ENCODE assay signal across 36 cellular contexts in the genomic region with DNA sequence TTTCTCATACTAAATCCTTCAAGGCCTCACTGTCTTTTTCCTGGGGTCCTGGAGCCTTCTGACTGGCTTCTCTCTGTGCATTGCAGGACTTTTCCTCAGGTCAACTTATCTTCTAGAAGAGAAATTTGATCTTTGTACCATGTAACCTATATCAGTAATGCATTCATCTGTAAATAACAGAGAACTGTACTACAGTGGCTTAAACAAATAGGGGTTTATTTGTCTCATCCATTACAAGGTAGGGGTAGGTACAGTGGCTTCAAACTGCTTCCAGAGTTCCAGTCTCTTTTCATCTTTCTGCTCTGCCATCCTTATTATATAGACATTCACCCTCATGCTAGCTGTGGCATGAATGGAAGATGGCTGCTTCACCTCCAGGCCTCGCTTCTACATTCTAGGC.
"Had no signal": no experiment of that assay in that cellular context is flagged by ENCODE, and none has a peak within 500 bp of the region (broad histone marks: within the 10 kb centered on the region; RNA-seq: fewer than 3 reads in every experiment).

No MANE protein-coding gene starts in this region.

- H3K36me3 ChIP-seq: MG63 had no signal

- H3K27ac ChIP-seq: KMS-11 had no signal

- H3K4me3 ChIP-seq: MG63 had no signal

- H3K27me3 ChIP-seq: MG63 had no signal

- H3K9ac ChIP-seq: KMS-11 had no signal

- DNase-seq: Karpas-422, Kasumi-1, MG63, MM.1S, MV-4-11, NCI-H1048, NCI-H1092, NCI-H1092 treated with DMSO at 0.1 percent for 48 hours, NCI-H1105, NCI-H1105 treated with DMSO at 0.1 percent for 48 hours, NCI-H1417, NCI-H1417 treated with DMSO at 0.1 percent for 48 hours, NCI-H1436, NCI-H1436 treated with DMSO at 0.1 percent for 48 hours, NCI-H146, NCI-H1694, NCI-H1694 treated with DMSO at 0.1 percent for 48 hours, NCI-H187, NCI-H187 treated with DMSO at 0.1 percent for 48 hours, NCI-H1930, NCI-H2029, NCI-H2029 treated with DMSO at 0.1 percent for 48 hours, NCI-H2081, NCI-H2081 treated with DMSO at 0.1 percent for 48 hours, NCI-H2107, NCI-H2171, NCI-H2171 treated with DMSO at 0.1 percent for 48 hours, NCI-H2227 treated with DMSO at 0.1 percent for 48 hours, NCI-H226, NCI-H345, NCI-H446, NCI-H446 treated with DMSO at 0.1 percent for 48 hours, NCI-H510A, NCI-H510A treated with DMSO at 0.1 percent for 48 hours, NCI-H524 had no signal

- H3K4me2 ChIP-seq: KMS-11 had no signal
